Comparison of ENCODE assay signal across 11 cellular contexts in genomic region chr10:71241899-71242620, GRCh38. TPM values are rescaled to one million over a fixed set of nuclear protein-coding genes. Genes with fewer than 3 reads are reported as not detected.
A peak's percentile ranks its signal among the peaks of the same experiment; 100 is the strongest.
DNase-seq lines count a peak whose midpoint lies in the region; ATAC-seq and TF ChIP-seq lines count a peak whose summit lies in the region.
"Had no signal": no experiment of that assay in that cellular context is flagged by ENCODE, and none has a peak within 500 bp of the region (broad histone marks: within the 10 kb centered on the region; RNA-seq: fewer than 3 reads in every experiment).

No MANE protein-coding gene starts in this region.

- TF ChIP-seq EP300 in transverse colon (IDR thresholded peaks at IDR 0.05; ENCODE audit: low read depth), result no peak

- peak overlapping the region; percentile 40 to 74 for H3K27ac ChIP-seq in breast epithelium
- H3K27ac ChIP-seq in transverse colon, result peak overlapping the region in 3 of 4 donors; percentile 14 to 38 (median 31)
- H3K27ac ChIP-seq: sigmoid colon had no signal

- WGBS in transverse colon (ENCODE audit: low coverage in 1 of 2), 2 donors, result 79% methylated on average over 11 of the region's 12 CpGs; no CpG with 5 or more reads in 1 of the 2 donors

- H3K4me1 ChIP-seq in breast epithelium (peaks cover 17 to 33% of the 10 kb centered on the region in 2 donors), transverse colon (peaks cover 38 to 62% (median 45%) of the 10 kb centered on the region in 4 donors)

- DNase-seq in KBM-7 (peak; percentile 36), breast epithelium (ENCODE audit: low spot score in 2 of 2) (no peak), lung microvascular endothelial cell (ENCODE audit: low read depth in 2 of 2) (peak; percentile 47 to 53), transverse colon (no peak)
- DNase-seq: activated naive CD4-positive, alpha-beta T cell treated with anti-CD3 and anti-CD28 coated beads, Interleukin-2, amount 50 U/mL, for 16 hours; DND-41; NCI-H1105; sigmoid colon had no signal

- H3K27me3 ChIP-seq in breast epithelium (no peaks in the 10 kb centered on the region), transverse colon (no peaks in the 10 kb centered on the region)
- H3K27me3 ChIP-seq: sigmoid colon had no signal

- H3K4me3 ChIP-seq in breast epithelium, result no peak overlapping the region
- no peak overlapping the region for H3K4me3 ChIP-seq in transverse colon
- H3K4me3 ChIP-seq: sigmoid colon had no signal

- ATAC-seq in GM19324 (IDR thresholded peaks at IDR 0.05; ENCODE audit: low FRiP score, unreplicated experiment), result no peak
- ATAC-seq in HG02870 (IDR thresholded peaks at IDR 0.05; ENCODE audit: unreplicated experiment), result no peak
- no peak for ATAC-seq in HG02623 (IDR thresholded peaks at IDR 0.05; ENCODE audit: unreplicated experiment)

- in situ Hi-C loops in KBM-7 (cut with MboI; ENCODE audit: low pct_unique_long_range_greater_than_20kb, low sequenced_read_pairs), result no loop called here
- in situ Hi-C loops in transverse colon (cut with MboI; ENCODE audit: low pct_ligation_motif_present in 1 of 4, low pct_unique_long_range_greater_than_20kb in 1 of 4, low sequenced_read_pairs in 3 of 4), result no loop called here

- TF ChIP-seq CTCF in breast epithelium (IDR thresholded peaks at IDR 0.05) (no peak), transverse colon (IDR thresholded peaks at IDR 0.05) (no peak)

- H3K36me3 ChIP-seq in breast epithelium, result no peaks in the 10 kb centered on the region
- no peaks in the 10 kb centered on the region for H3K36me3 ChIP-seq in transverse colon
- H3K36me3 ChIP-seq: sigmoid colon had no signal

- H3K9me3 ChIP-seq in breast epithelium (no peaks in the 10 kb centered on the region), transverse colon (no peaks in the 10 kb centered on the region)
- H3K9me3 ChIP-seq: sigmoid colon had no signal

- no peak for TF ChIP-seq POLR2A in breast epithelium (IDR thresholded peaks at IDR 0.05)
- TF ChIP-seq POLR2A in transverse colon (IDR thresholded peaks at IDR 0.05), result no peak

- intact Hi-C loops in breast epithelium (cut with DNase I; ENCODE audit: low total_unique reads), result no loop called here
- intact Hi-C loops in transverse colon (cut with DNase I; ENCODE audit: low total_unique reads), result no loop called here

RNA-seq across cellular contexts. Expression of gene UNC5B, which starts 29.7 kb away (rescaled TPM):
- total RNA-seq in breast epithelium (1 to 10 TPM in 2 of 3 donors, under 1 TPM in 1; 0.80 to 4.9 (median 3.5) TPM), lung microvascular endothelial cell (10.9 and 12.9 TPM in 2 replicates), transverse colon (10 to 100 TPM; 12.3 to 74.1 (median 41.2) TPM)

Comparison
In these comparisons a context has a peak if more than half of its experiments do, and no peak if none do; other contexts are left out.
1. DNase-seq: peak in KBM-7 (single experiment) and lung microvascular endothelial cell (2 of 2); none in breast epithelium (0 of 2) and transverse colon (single experiment).